In the genomic region with DNA sequence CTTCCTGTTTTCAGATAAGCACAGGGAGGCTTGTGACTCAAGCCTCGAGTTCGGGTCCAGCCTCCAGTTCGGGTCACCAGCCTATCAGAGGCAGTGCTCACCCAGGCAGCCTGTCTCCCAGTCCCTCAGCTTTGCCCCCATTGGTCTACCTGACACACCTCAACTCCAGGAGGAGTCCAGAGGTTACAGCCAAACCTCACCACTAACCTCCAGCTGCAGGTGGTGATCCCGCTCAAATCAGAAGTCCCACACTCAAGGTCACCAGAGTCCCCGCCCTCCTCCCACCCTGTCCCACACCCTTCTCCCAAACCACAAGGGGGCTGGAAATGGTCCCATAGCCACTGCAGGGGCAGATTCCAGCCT, we compare ENCODE assay signal across 8 cellular contexts. TPM values are rescaled to one million over a fixed set of nuclear protein-coding genes. Genes with fewer than 3 reads are reported as not detected.
DNase-seq lines count a peak whose midpoint lies in the region; ATAC-seq and TF ChIP-seq lines count a peak whose summit lies in the region.

No MANE protein-coding gene starts in this region.

- peaks cover 12% of the 10 kb centered on the region for H3K4me1 Mint-ChIP-seq in MCF 10A (ENCODE audit: insufficient read depth, unreplicated experiment)

- peak overlapping the region; percentile 85 for H3K4me2 ChIP-seq in PC-3 (ENCODE audit: low read length)

- ATAC-seq in PC-3 (peak; percentile 47), esophagus mucosa (no peak), GM18502 (IDR thresholded peaks at IDR 0.05; ENCODE audit: poor library complexity, unreplicated experiment) (no peak)

- peak overlapping the region; percentile 77 for H3K4me3 Mint-ChIP-seq in MCF 10A (ENCODE audit: unreplicated experiment)

- no peak overlapping the region for H3K4me3 ChIP-seq in breast epithelium
- peak overlapping the region; percentile 89 for H3K4me3 ChIP-seq in PC-3 (ENCODE audit: low read length)
- peak overlapping the region in 3 of 4 donors; percentile 60 to 78 (median 65) for H3K4me3 ChIP-seq in stomach
- peak overlapping the region in 1 of 2 donors; percentile 82 for H3K4me3 ChIP-seq in ascending aorta

- TF ChIP-seq EP300 in stomach (IDR thresholded peaks at IDR 0.05), result no peak

- H3K9me2 ChIP-seq in PC-3 (replicated peaks; ENCODE audit: low read length), result no peaks in the 10 kb centered on the region

- H3K27ac ChIP-seq in breast epithelium (peak overlapping the region in 1 of 2 donors; percentile 84), PC-3 (ENCODE audit: low read length) (no peak overlapping the region), stomach (peak overlapping the region in 1 of 5 donors; percentile 94), ascending aorta (no peak overlapping the region)

- H3F3A ChIP-seq in PC-3 (ENCODE audit: low read length, unreplicated experiment), result no peaks in the 10 kb centered on the region

- intact Hi-C loops in MCF 10A (cut with micrococcal nuclease), result no loop called here
- intact Hi-C loops in breast epithelium (cut with DNase I; ENCODE audit: low total_unique reads), result no loop called here
- intact Hi-C loops in PC-3 (cut with micrococcal nuclease), result loop anchor here (5.0 kb wide), 1 partner anchor 89 kb away; the partner anchor contains the start of gene ORAI1
- intact Hi-C loops in stomach (cut with DNase I; ENCODE audit: low total_unique reads), result no loop called here
- intact Hi-C loops in ascending aorta (cut with DNase I), result loop anchor here (5.0 kb wide), 3 partner anchors 144 to 349 kb away; partner anchors contain the start of gene PSMD9

- no peak overlapping the region for H3K9ac ChIP-seq in PC-3 (ENCODE audit: low read length)

- H3K36me3 ChIP-seq in breast epithelium (no peaks in the 10 kb centered on the region), PC-3 (ENCODE audit: low read depth, low read length) (no peaks in the 10 kb centered on the region; the same call in 1 of the 2 replicates), stomach (peaks cover 0 to 2% (median 0%) of the 10 kb centered on the region in 4 donors), ascending aorta (no peaks in the 10 kb centered on the region)

- H3K27me3 ChIP-seq in breast epithelium, result no peaks in the 10 kb centered on the region
- no peaks in the 10 kb centered on the region for H3K27me3 ChIP-seq in PC-3 (ENCODE audit: low read length)
- H3K27me3 ChIP-seq in stomach, result no peaks in the 10 kb centered on the region
- H3K27me3 ChIP-seq in ascending aorta, result no peaks in the 10 kb centered on the region

- peak overlapping the region; percentile 76 for H3K27ac Mint-ChIP-seq in MCF 10A (ENCODE audit: low read depth, unreplicated experiment)

- BruUV-seq in MCF 10A (replicated peaks; lab: Mats Ljungman, UMichigan) (no TSS peak), PC-3 (replicated peaks; lab: Mats Ljungman, UMichigan) (no TSS peak)

- no peaks in the 10 kb centered on the region for H3K9me3 ChIP-seq in breast epithelium
- no peaks in the 10 kb centered on the region for H3K9me3 ChIP-seq in PC-3 (ENCODE audit: low read length)
- no peaks in the 10 kb centered on the region for H3K9me3 ChIP-seq in stomach
- H3K9me3 ChIP-seq in ascending aorta, result no peaks in the 10 kb centered on the region

- no peaks in the 10 kb centered on the region for H3K79me2 ChIP-seq in PC-3 (ENCODE audit: low read length)

- no peak for TF ChIP-seq CTCF in MCF 10A (IDR thresholded peaks at IDR 0.05; ENCODE audit: unreplicated experiment)
- no peak for TF ChIP-seq CTCF in breast epithelium (IDR thresholded peaks at IDR 0.05)
- no peak for TF ChIP-seq CTCF in PC-3 (conservative IDR thresholded peaks at IDR 0.05; ENCODE audit: low read depth, low read length)
- TF ChIP-seq CTCF in stomach (IDR thresholded peaks at IDR 0.05), result no peak
- no peak for TF ChIP-seq CTCF in ascending aorta (IDR thresholded peaks at IDR 0.05)

- peaks cover 5% of the 10 kb centered on the region for H3K36me3 Mint-ChIP-seq in MCF 10A (ENCODE audit: insufficient read depth, unreplicated experiment)

- H3K27me3 Mint-ChIP-seq in MCF 10A (ENCODE audit: insufficient read depth, unreplicated experiment), result no peaks in the 10 kb centered on the region

- DNase-seq in MCF 10A (ENCODE audit: unreplicated experiment), result peak; percentile 27
- DNase-seq in breast epithelium (ENCODE audit: low spot score in 2 of 2), result no peak
- peak; percentile 70 for DNase-seq in PC-3
- DNase-seq in hepatic stellate cell (ENCODE audit: low spot score), result peak; percentile 50
- peak; percentile 31 for DNase-seq in stomach
- no peak for DNase-seq in ascending aorta (ENCODE audit: low spot score in 2 of 2)

- H3K4me1 ChIP-seq in breast epithelium, result peaks cover 0 to 3% of the 10 kb centered on the region in 2 donors
- peaks cover 18% of the 10 kb centered on the region; the same call in 1 of the 2 replicates for H3K4me1 ChIP-seq in PC-3 (ENCODE audit: insufficient read depth, low read length)
- H3K4me1 ChIP-seq in stomach, result peaks cover 30 to 46% (median 40%) of the 10 kb centered on the region in 4 donors
- H3K4me1 ChIP-seq in ascending aorta, result peaks cover 8 to 12% of the 10 kb centered on the region in 2 donors

- H2AFZ ChIP-seq in PC-3 (ENCODE audit: low read length), result peak overlapping the region; percentile 73; the same call in 1 of the 2 replicates

- POLR2A ChIA-PET in MCF 10A (lab: Yijun Ruan, JAX), result interaction anchor here (0.9 kb wide), 1 partner anchor 88 kb away, joined by 4 read pairs; the partner anchor contains the start of gene ORAI1
- POLR2A ChIA-PET in PC-3 (lab: Charles Lee; ENCODE audit: unreplicated experiment), result no interaction called here

- no peaks in the 10 kb centered on the region for H3K9me3 Mint-ChIP-seq in MCF 10A (ENCODE audit: unreplicated experiment)

- CTCF ChIA-PET in MCF 10A (lab: Yijun Ruan, JAX) (interaction anchor here (1.2 kb wide), 1 partner anchor 14 kb away, joined by 7 read pairs; no protein-coding TSS in a partner anchor), PC-3 (lab: Charles Lee) (interaction anchor here (0.5 kb wide), 1 partner anchor 34 kb away, joined by 3 read pairs; no protein-coding TSS in a partner anchor)

- TF ChIP-seq POLR2A in breast epithelium (IDR thresholded peaks at IDR 0.05) (no peak), stomach (IDR thresholded peaks at IDR 0.05) (no peak)

- no peaks in the 10 kb centered on the region for H4K20me1 ChIP-seq in PC-3 (ENCODE audit: low read length)

- 27 to 48% (median 33%) methylated on average over 5 of the region's 5 CpGs for WGBS in stomach, 5 donors

RNA-seq across cellular contexts. Expression of gene KDM2B, which starts 42.1 kb away (rescaled TPM):
- total RNA-seq in MCF 10A (2022), result 15.5 and 19.5 TPM in 2 replicates
- total RNA-seq in breast epithelium, result 10 to 100 TPM; 12.3 to 26.8 (median 16.7) TPM
- total RNA-seq in PC-3 (2014; rRNA removed), result 52.5 and 72.3 TPM in 2 replicates
- 10 to 100 TPM in 4 of 5 donors, 1 to 10 TPM in 1; 5.8 to 72.8 (median 17.1) TPM for total RNA-seq in stomach
- polyA plus RNA-seq in stomach, result 1 to 10 TPM; 7.8 to 9.0 (median 8.0) TPM
- 20.0 TPM for total RNA-seq in esophagus mucosa
- total RNA-seq in ascending aorta, result 17.3 TPM

Comparison
In these comparisons a context has a peak if more than half of its experiments do, and no peak if none do; other contexts are left out.
1. DNase-seq: peak in MCF 10A (single experiment), PC-3 (single experiment), hepatic stellate cell (single experiment) and stomach (single experiment); none in breast epithelium (0 of 2) and ascending aorta (0 of 2).
2. H3K4me3 ChIP-seq: peak in PC-3 (single experiment) and stomach (3 of 4); none in breast epithelium (0 of 3).
3. intact Hi-C loops: an anchor here in PC-3 (5.0 kb wide) and ascending aorta (5.0 kb wide); none called in MCF 10A, breast epithelium and stomach.